10 cellular contexts compared by ENCODE assay signal in genomic region chr19:35846038-35846668, GRCh38. TPM values are rescaled to one million over a fixed set of nuclear protein-coding genes. Genes with fewer than 3 reads are reported as not detected.
A peak's percentile ranks its signal among the peaks of the same experiment; 100 is the strongest.
DNase-seq lines count a peak whose midpoint lies in the region; ATAC-seq and TF ChIP-seq lines count a peak whose summit lies in the region.
"Had no signal": no experiment of that assay in that cellular context is flagged by ENCODE, and none has a peak within 500 bp of the region (broad histone marks: within the 10 kb centered on the region; RNA-seq: fewer than 3 reads in every experiment).

No MANE protein-coding gene starts in this region.

- ATAC-seq in HG03565 (IDR thresholded peaks at IDR 0.05; ENCODE audit: unreplicated experiment) (no peak), GM19351 (IDR thresholded peaks at IDR 0.05; ENCODE audit: unreplicated experiment) (no peak)

- DNase-seq in NCI-H82 (lab: John Stamatoyannopoulos, UW) = peak; percentile 34
- DNase-seq in NCI-H82 treated with DMSO at 0.1 percent for 48 hours (lab: John Stamatoyannopoulos, UW; ENCODE audit: unreplicated experiment) = no peak
- peak; percentile 23 for DNase-seq in NCI-H774 (lab: John Stamatoyannopoulos, UW)
- no peak for DNase-seq in epithelial cell of proximal tubule (ENCODE audit: low read depth)
- DNase-seq in renal cortical epithelial cell (ENCODE audit: low read depth) = peak; percentile 6
- DNase-seq in COLO829 (ENCODE audit: low spot score) = no peak

- no peak overlapping the region for H3K4me3 ChIP-seq in epithelial cell of proximal tubule (ENCODE audit: low read depth, low read length)
- H3K4me3 ChIP-seq: PC-9 had no signal

- peak; percentile 7 for TF ChIP-seq CTCF in epithelial cell of proximal tubule (conservative IDR thresholded peaks at IDR 0.05; ENCODE audit: low read depth, low read length)

RNA-seq across cellular contexts. Expression of gene NPHS1, which starts 6.2 kb away (rescaled TPM):
- total RNA-seq in epithelial cell of proximal tubule = not detected in 2 replicates
- not detected in 2 replicates for total RNA-seq in renal cortical epithelial cell
- total RNA-seq: PC-9, pulmonary artery endothelial cell had no signal

RNA-seq across cellular contexts. Expression of gene KIRREL2, which starts 10.6 kb away (rescaled TPM):
- total RNA-seq in epithelial cell of proximal tubule = not detected in 2 replicates
- total RNA-seq in renal cortical epithelial cell = not detected in 2 replicates
- total RNA-seq: PC-9, pulmonary artery endothelial cell had no signal

RNA-seq across cellular contexts. Expression of gene APLP1, which starts 22.2 kb away (rescaled TPM):
- total RNA-seq in epithelial cell of proximal tubule (1.1 and 8.4 TPM in 2 replicates), renal cortical epithelial cell (0.52 and 2.9 TPM in 2 replicates)

RNA-seq across cellular contexts. Expression of gene PRODH2, which starts 33.5 kb away (rescaled TPM):
- total RNA-seq in epithelial cell of proximal tubule (not detected in 2 replicates), renal cortical epithelial cell (0.20 TPM in 1 of 2 replicates, not detected in the other)
- total RNA-seq: PC-9, pulmonary artery endothelial cell had no signal

RNA-seq across cellular contexts. Expression of gene NFKBID, which starts 54.2 kb away (rescaled TPM):
- total RNA-seq in epithelial cell of proximal tubule (3.9 and 10.7 TPM in 2 replicates), renal cortical epithelial cell (4.2 and 8.7 TPM in 2 replicates)

Comparison
In these comparisons a context has a peak if more than half of its experiments do, and no peak if none do; other contexts are left out.
1. DNase-seq: peak in NCI-H82 (single experiment), NCI-H774 (single experiment) and renal cortical epithelial cell (single experiment); none in NCI-H82 treated with DMSO at 0.1 percent for 48 hours (single experiment), epithelial cell of proximal tubule (single experiment) and COLO829 (single experiment).